Comparison of ENCODE assay signal across 18 cellular contexts in the genomic region with DNA sequence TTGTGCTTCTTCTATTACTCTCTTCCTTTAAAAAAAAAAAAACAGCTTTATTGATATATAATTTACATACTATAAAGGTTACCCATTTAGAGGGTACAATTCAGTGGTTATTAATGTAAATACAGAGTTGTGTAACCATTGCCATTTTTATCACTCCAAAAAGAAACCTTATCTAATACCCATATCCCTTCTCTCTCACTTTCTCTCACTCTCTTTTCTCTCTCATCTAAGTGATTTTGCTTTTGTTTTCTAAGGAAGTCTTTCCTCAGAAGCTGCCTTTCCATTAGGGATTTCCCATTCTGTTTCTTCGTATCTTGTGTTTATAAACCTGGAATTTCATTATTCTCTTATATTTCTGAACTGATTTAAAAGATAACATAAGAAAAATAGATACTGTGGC. TPM values are rescaled to one million over a fixed set of nuclear protein-coding genes. Genes with fewer than 3 reads are reported as not detected.
DNase-seq lines count a peak whose midpoint lies in the region; ATAC-seq and TF ChIP-seq lines count a peak whose summit lies in the region.
"Had no signal": no experiment of that assay in that cellular context is flagged by ENCODE, and none has a peak within 500 bp of the region (broad histone marks: within the 10 kb centered on the region; RNA-seq: fewer than 3 reads in every experiment).

No MANE protein-coding gene starts in this region.

- H3K4me3 ChIP-seq in CD8-positive, alpha-beta T cell (ENCODE audit: low read depth, low read length), result no peak overlapping the region
- H3K4me3 ChIP-seq: A549 had no signal

- H3K9me3 ChIP-seq in CD8-positive, alpha-beta T cell (ENCODE audit: low read length), result no peaks in the 10 kb centered on the region
- H3K9me3 ChIP-seq in T-helper 17 cell (ENCODE audit: control insufficient read depth, low read length, poor library complexity, severe bottlenecking), result no peaks in the 10 kb centered on the region
- H3K9me3 ChIP-seq: A549, BE2C had no signal

- no peaks in the 10 kb centered on the region for H3K4me1 ChIP-seq in CD8-positive, alpha-beta T cell (ENCODE audit: insufficient read depth, low read length)
- H3K4me1 ChIP-seq: BE2C had no signal

- peaks cover 19% of the 10 kb centered on the region for H3K4me1 Mint-ChIP-seq in CD8-positive, alpha-beta T cell (ENCODE audit: low read depth)
- H3K4me1 Mint-ChIP-seq in T-helper 17 cell (peaks cover 10% of the 10 kb centered on the region), mesothelial cell of epicardium (peaks cover 22% of the 10 kb centered on the region)
- H3K4me1 Mint-ChIP-seq in stimulated activated effector memory CD8-positive, alpha-beta T cell treated with anti-CD3 and anti-CD28 coated beads, Interleukin-12 subunit alpha, Interleukin-12 subunit beta, amount 100 ng/mL, for 72 hours, result peaks cover 17% of the 10 kb centered on the region

- no peak for ATAC-seq in CD8-positive, alpha-beta T cell
- ATAC-seq in T-helper 17 cell, result no peak
- no peak for ATAC-seq in stimulated activated effector memory CD8-positive, alpha-beta T cell treated with anti-CD3 and anti-CD28 coated beads, Interleukin-12 subunit alpha, Interleukin-12 subunit beta, amount 100 ng/mL, for 72 hours
- no peak for ATAC-seq in HG03159 (IDR thresholded peaks at IDR 0.05; ENCODE audit: unreplicated experiment)
- ATAC-seq: A549, HepG2 had no signal

- H3K27ac ChIP-seq in CD8-positive, alpha-beta T cell (ENCODE audit: low read depth, low read length), result no peak overlapping the region
- H3K27ac ChIP-seq: A549, C4-2B had no signal

- peak overlapping the region; percentile 49 for H3K27ac Mint-ChIP-seq in CD8-positive, alpha-beta T cell
- peak overlapping the region; percentile 60 for H3K27ac Mint-ChIP-seq in T-helper 17 cell
- H3K27ac Mint-ChIP-seq in mesothelial cell of epicardium, result peak overlapping the region; percentile 64
- peak overlapping the region; percentile 23 for H3K27ac Mint-ChIP-seq in stimulated activated effector memory CD8-positive, alpha-beta T cell treated with anti-CD3 and anti-CD28 coated beads, Interleukin-12 subunit alpha, Interleukin-12 subunit beta, amount 100 ng/mL, for 72 hours
- H3K27ac Mint-ChIP-seq: H9 had no signal

- no peak for DNase-seq in CD8-positive, alpha-beta T cell
- no peak for DNase-seq in T-helper 17 cell
- DNase-seq in mesothelial cell of epicardium (ENCODE audit: low spot score in 2 of 2, unreplicated experiment in 2 of 2), result no peak
- DNase-seq in stimulated activated effector memory CD8-positive, alpha-beta T cell treated with anti-CD3 and anti-CD28 coated beads, Interleukin-12 subunit alpha, Interleukin-12 subunit beta, amount 100 ng/mL, for 72 hours (ENCODE audit: low spot score in 2 of 2), result no peak
- no peak for DNase-seq in activated T-cell treated with anti-CD3 and anti-CD28 coated beads, Interleukin-2, amount 50 U/mL, for 1 hour
- no peak for DNase-seq in erythroblast (lab: John Stamatoyannopoulos, UW)
- DNase-seq: BE2C; CD4-positive, alpha-beta memory T cell; COR-L47; DND-41; GDM1; GOT3; H9; HFFc6 had no signal

- no peak for TF ChIP-seq CTCF in CD8-positive, alpha-beta T cell (IDR thresholded peaks at IDR 0.05)
- TF ChIP-seq CTCF in mesothelial cell of epicardium (IDR thresholded peaks at IDR 0.05; ENCODE audit: unreplicated experiment), result no peak

- H3K4me3 Mint-ChIP-seq in CD8-positive, alpha-beta T cell, result no peak overlapping the region
- H3K4me3 Mint-ChIP-seq in T-helper 17 cell, result no peak overlapping the region
- no peak overlapping the region for H3K4me3 Mint-ChIP-seq in mesothelial cell of epicardium
- H3K4me3 Mint-ChIP-seq in stimulated activated effector memory CD8-positive, alpha-beta T cell treated with anti-CD3 and anti-CD28 coated beads, Interleukin-12 subunit alpha, Interleukin-12 subunit beta, amount 100 ng/mL, for 72 hours, result no peak overlapping the region
- H3K4me3 Mint-ChIP-seq: CD4-positive, alpha-beta memory T cell; H9; HFFc6 had no signal

- no peaks in the 10 kb centered on the region for H3K9me3 Mint-ChIP-seq in CD8-positive, alpha-beta T cell
- H3K9me3 Mint-ChIP-seq in mesothelial cell of epicardium, result no peaks in the 10 kb centered on the region
- H3K9me3 Mint-ChIP-seq in stimulated activated effector memory CD8-positive, alpha-beta T cell treated with anti-CD3 and anti-CD28 coated beads, Interleukin-12 subunit alpha, Interleukin-12 subunit beta, amount 100 ng/mL, for 72 hours, result no peaks in the 10 kb centered on the region
- H3K9me3 Mint-ChIP-seq: CD4-positive, alpha-beta memory T cell; H9; HFFc6 had no signal

- CTCF ChIA-PET in CD8-positive, alpha-beta T cell (lab: Charles Lee), result no interaction called here

- H3K36me3 Mint-ChIP-seq in CD8-positive, alpha-beta T cell, result peaks cover 17% of the 10 kb centered on the region
- no peaks in the 10 kb centered on the region for H3K36me3 Mint-ChIP-seq in T-helper 17 cell (ENCODE audit: low read depth)
- peaks cover 15% of the 10 kb centered on the region for H3K36me3 Mint-ChIP-seq in mesothelial cell of epicardium
- H3K36me3 Mint-ChIP-seq in stimulated activated effector memory CD8-positive, alpha-beta T cell treated with anti-CD3 and anti-CD28 coated beads, Interleukin-12 subunit alpha, Interleukin-12 subunit beta, amount 100 ng/mL, for 72 hours, result peaks cover 83% of the 10 kb centered on the region

- H3K27me3 ChIP-seq in CD8-positive, alpha-beta T cell (ENCODE audit: insufficient read depth, low read length), result no peaks in the 10 kb centered on the region
- H3K27me3 ChIP-seq: BE2C had no signal

- no peak for TF ChIP-seq POLR2A in erythroblast (IDR thresholded peaks at IDR 0.05; ENCODE audit: low read length)

- no peaks in the 10 kb centered on the region for H3K27me3 Mint-ChIP-seq in CD8-positive, alpha-beta T cell (ENCODE audit: low read depth)
- no peaks in the 10 kb centered on the region for H3K27me3 Mint-ChIP-seq in T-helper 17 cell
- H3K27me3 Mint-ChIP-seq in mesothelial cell of epicardium (ENCODE audit: low read depth), result no peaks in the 10 kb centered on the region
- H3K27me3 Mint-ChIP-seq: CD4-positive, alpha-beta memory T cell had no signal

- POLR2A ChIA-PET in CD8-positive, alpha-beta T cell (lab: Charles Lee), result no interaction called here

- intact Hi-C loops in CD8-positive, alpha-beta T cell (cut with DNase I, micrococcal nuclease), result no loop called here

- H3K36me3 ChIP-seq in CD8-positive, alpha-beta T cell (ENCODE audit: insufficient read depth, low read length), result no peaks in the 10 kb centered on the region

RNA-seq across cellular contexts. Expression of gene NFAT5, which starts 55.5 kb away (rescaled TPM):
- total RNA-seq in CD8-positive, alpha-beta T cell, result 10 to 100 TPM; 22.0 to 27.6 TPM
- total RNA-seq in T-helper 17 cell (10 to 100 TPM; 35.6 to 43.3 TPM), mesothelial cell of epicardium (82.7 to 92.5 TPM (median 90.6 TPM) in 3 replicates)
